ENCODE assay signal across 9 cellular contexts in the genomic region with DNA sequence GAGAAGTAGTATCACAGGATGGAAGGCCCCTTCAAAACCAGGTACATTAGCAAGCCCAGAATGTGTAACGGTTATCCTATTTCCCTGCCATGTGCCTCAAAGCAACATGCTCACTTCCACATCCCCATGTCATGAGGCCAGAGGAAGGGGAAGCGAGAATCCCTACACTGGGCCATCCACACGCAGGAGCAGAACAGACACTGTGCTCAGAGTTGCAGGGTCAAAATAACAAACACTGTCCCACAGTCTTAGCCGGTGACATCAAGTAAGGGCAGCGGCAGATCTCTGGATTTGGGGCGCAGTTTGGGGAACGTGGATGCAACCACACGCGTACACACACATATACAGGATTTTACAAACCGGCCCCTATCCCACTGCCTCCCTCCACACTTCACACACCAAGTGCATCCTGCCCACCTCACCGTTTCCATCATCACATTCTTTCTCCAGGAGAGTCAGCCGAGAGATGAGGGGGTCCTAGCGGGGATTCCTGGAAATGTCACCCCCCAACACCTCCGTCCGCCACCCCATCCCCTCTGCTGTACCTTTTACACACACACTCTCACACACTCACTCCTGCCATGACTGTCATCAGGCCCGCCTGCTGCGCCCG. TPM values are rescaled to one million over a fixed set of nuclear protein-coding genes. Genes with fewer than 3 reads are reported as not detected.
A peak's percentile ranks its signal among the peaks of the same experiment; 100 is the strongest.
DNase-seq lines count a peak whose midpoint lies in the region; ATAC-seq and TF ChIP-seq lines count a peak whose summit lies in the region.
"Had no signal": no experiment of that assay in that cellular context is flagged by ENCODE, and none has a peak within 500 bp of the region (broad histone marks: within the 10 kb centered on the region; RNA-seq: fewer than 3 reads in every experiment).

No MANE protein-coding gene starts in this region.

- H3F3A ChIP-seq in GM23338 (replicated peaks; ENCODE audit: low read depth): peaks cover 8% of the 10 kb centered on the region; the same call in 1 of the 2 replicates

- H3K27ac ChIP-seq in GM23338 (ENCODE audit: low read depth) (no peak overlapping the region), VCaP (peak overlapping the region; percentile 88), ovary (peak overlapping the region; percentile 89 to 96)
- H3K27ac ChIP-seq: neutrophil had no signal

- H3K4me3 ChIP-seq in GM23338 (peak overlapping the region; percentile 81), ovary (peak overlapping the region; percentile 62)

- no peak for ATAC-seq in GM23338

- peak overlapping the region; percentile 67 for H3K4me3 Mint-ChIP-seq in GM23338
- H3K4me3 Mint-ChIP-seq in glutamatergic neuron (ENCODE audit: unreplicated experiment): peak overlapping the region; percentile 88

- H3K36me3 ChIP-seq in GM23338 (ENCODE audit: insufficient read depth) (no peaks in the 10 kb centered on the region), ovary (no peaks in the 10 kb centered on the region)
- H3K36me3 ChIP-seq: neutrophil had no signal

- DNase-seq in GM23338 (ENCODE audit: low spot score) (no peak), glutamatergic neuron (no peak), ovary (peak in 2 of 5 donors; percentile 25 to 33), NCI-H82 treated with DMSO at 0.1 percent for 48 hours (lab: John Stamatoyannopoulos, UW; ENCODE audit: unreplicated experiment) (no peak), OCI-M2 (lab: John Stamatoyannopoulos, UW; ENCODE audit: unreplicated experiment) (no peak), amniotic stem cell (lab: John Stamatoyannopoulos, UW) (no peak), iPS-NIHi7 (ENCODE audit: extremely low spot score) (no peak)

- peak overlapping the region; percentile 92 for H3K4me2 ChIP-seq in GM23338

- TF ChIP-seq POLR2A in ovary (IDR thresholded peaks at IDR 0.05): no peak

- H3K4me1 ChIP-seq in GM23338 (ENCODE audit: insufficient read depth) (peaks cover 9% of the 10 kb centered on the region), ovary (ENCODE audit: insufficient read depth) (peaks cover 3% of the 10 kb centered on the region)

- intact Hi-C loops in ovary (cut with DNase I): loop anchor here in 1 of 4 donors (5.0 kb wide), 1 partner anchor 86 kb away; no protein-coding TSS in a partner anchor

- H3K79me2 ChIP-seq in GM23338 (replicated peaks; ENCODE audit: insufficient read depth): no peaks in the 10 kb centered on the region

- H3K27ac Mint-ChIP-seq in GM23338 (no peak overlapping the region), glutamatergic neuron (ENCODE audit: unreplicated experiment) (peak overlapping the region; percentile 67)

- peaks cover 35% of the 10 kb centered on the region for H3K27me3 ChIP-seq in GM23338 (ENCODE audit: insufficient read depth)
- no peaks in the 10 kb centered on the region for H3K27me3 ChIP-seq in ovary

- no peaks in the 10 kb centered on the region for H3K9me3 Mint-ChIP-seq in GM23338
- peaks cover 5% of the 10 kb centered on the region for H3K9me3 Mint-ChIP-seq in glutamatergic neuron (ENCODE audit: unreplicated experiment)

- 16 to 18% (median 16%) methylated on average over 18 of the region's 18 CpGs for WGBS in ovary, 3 donors

- no peaks in the 10 kb centered on the region for H3K9me2 ChIP-seq in GM23338 (ENCODE audit: insufficient read depth)

- no peaks in the 10 kb centered on the region for H3K9me3 ChIP-seq in ovary
- H3K9me3 ChIP-seq: neutrophil had no signal

- H2AFZ ChIP-seq in GM23338: peak overlapping the region; percentile 91; the same call in 1 of the 2 replicates

- no peaks in the 10 kb centered on the region; the same call in 2 of the 3 replicates for H3K36me3 Mint-ChIP-seq in GM23338 (ENCODE audit: low read depth)
- H3K36me3 Mint-ChIP-seq in glutamatergic neuron (ENCODE audit: unreplicated experiment): no peaks in the 10 kb centered on the region

- TF ChIP-seq CTCF in GM23338 (conservative IDR thresholded peaks at IDR 0.05; ENCODE audit: low read depth in 2 of 2) (no peak), VCaP (conservative IDR thresholded peaks at IDR 0.05) (no peak), glutamatergic neuron (IDR thresholded peaks at IDR 0.05; ENCODE audit: partially characterized antibody, unreplicated experiment) (no peak), ovary (IDR thresholded peaks at IDR 0.05) (no peak)

- H3K27me3 Mint-ChIP-seq in GM23338 (ENCODE audit: insufficient read depth, low read depth, poor library complexity): peaks cover 25% of the 10 kb centered on the region
- no peaks in the 10 kb centered on the region for H3K27me3 Mint-ChIP-seq in glutamatergic neuron (ENCODE audit: unreplicated experiment)

- TF ChIP-seq EP300 in ovary (IDR thresholded peaks at IDR 0.05): no peak

- no peaks in the 10 kb centered on the region for H4K20me1 ChIP-seq in GM23338 (replicated peaks; ENCODE audit: insufficient read depth)

- H3K4me1 Mint-ChIP-seq in GM23338 (peaks cover 12% of the 10 kb centered on the region; the same call in 2 of the 3 replicates), glutamatergic neuron (ENCODE audit: low read depth, unreplicated experiment) (peaks cover 14% of the 10 kb centered on the region)

TF ChIP-seq in GM23338, 12 proteins besides CTCF, POLR2A, EP300 and RAD21:
- TF ChIP-seq REST (IDR thresholded peaks at IDR 0.05; ENCODE audit: unreplicated experiment) (no peak), EZH2 (IDR thresholded peaks at IDR 0.05; ENCODE audit: low read depth, unreplicated experiment) (peak; percentile 26)

RNA-seq across cellular contexts. Expression of gene APBA1, which starts 0.8 kb away (rescaled TPM):
- total RNA-seq in GM23338 (2014; rRNA removed; shearing (Covaris generic)): 0.58 and 1.0 TPM in 2 replicates
- polyA plus RNA-seq in GM23338 (2016; fragmentation: Nextera tagmentation; extraction: Ambion mirVana): 0.26 TPM in 2 replicates
- 13.0 TPM for total RNA-seq in glutamatergic neuron (ENCODE audit: unreplicated experiment)
- 10 to 100 TPM in 6 of 7 donors, 1 to 10 TPM in 1; 2.8 to 17.6 (median 14.1) TPM for total RNA-seq in ovary
- polyA plus RNA-seq in ovary: 1 to 10 TPM; 6.8 to 8.5 TPM
